In genomic region chr20:25623736-25624499, GRCh38 we compare ENCODE assay signal across 8 cellular contexts. TPM values are rescaled to one million over a fixed set of nuclear protein-coding genes. Genes with fewer than 3 reads are reported as not detected.
A peak's percentile ranks its signal among the peaks of the same experiment; 100 is the strongest.
DNase-seq lines count a peak whose midpoint lies in the region; ATAC-seq and FAIRE-seq lines count a peak whose summit lies in the region.

Gene NANP, minus strand, starts transcription at chr20:25624014. Its CDS starts 66 bp downstream, at chr20:25623948.

- H3K9me3 Mint-ChIP-seq in activated CD4-positive, alpha-beta T cell treated with anti-CD3 and anti-CD28 coated beads for 36 hours (ENCODE audit: low read depth), result peaks cover 5% of the 10 kb centered on the region

- peak; percentile 71 for FAIRE-seq in GM19239 (lab: Jason Lieb, UNC)

- peak within 1 kb of the TSS; percentile 95 for H3K27ac Mint-ChIP-seq in activated CD4-positive, alpha-beta T cell treated with anti-CD3 and anti-CD28 coated beads for 36 hours

- peaks cover 20% of the 10 kb centered on the region for H3K9me3 ChIP-seq in BLaER1

- peaks cover 16% of the 10 kb centered on the region for H3K36me3 ChIP-seq in BLaER1

- no peaks in the 10 kb centered on the region for H4K20me1 ChIP-seq in BLaER1

- peak within 1 kb of the TSS; percentile 96 for H3K9ac ChIP-seq in BLaER1

- H3K27me3 ChIP-seq in BLaER1, result no peaks in the 10 kb centered on the region
- H3K27me3 ChIP-seq in layer of hippocampus (ENCODE audit: control insufficient read depth, insufficient read depth, low read length), result no peaks in the 10 kb centered on the region

- no peaks in the 10 kb centered on the region for H3K27me3 Mint-ChIP-seq in activated CD4-positive, alpha-beta T cell treated with anti-CD3 and anti-CD28 coated beads for 36 hours

- H3K4me1 ChIP-seq in BLaER1, result peaks cover 22% of the 10 kb centered on the region

- H3K27ac ChIP-seq in BLaER1 (peak within 1 kb of the TSS; percentile 97), cingulate gyrus (ENCODE audit: low read depth, low read length) (peak within 1 kb of the TSS; percentile 84), layer of hippocampus (ENCODE audit: low read depth, low read length) (peak within 1 kb of the TSS; percentile 85)

- CTCF ChIA-PET in activated CD4-positive, alpha-beta T cell treated with anti-CD3 and anti-CD28 coated beads for 36 hours (lab: Charles Lee), result no interaction called here

- H3K4me3 ChIP-seq in BLaER1, result peak within 1 kb of the TSS; percentile 84

- peak; percentile 81 for DNase-seq in GM19239 (ENCODE audit: insufficient read length, low spot score)
- peak; percentile 98 for DNase-seq in NCI-H510A treated with DMSO at 0.1 percent for 48 hours (lab: John Stamatoyannopoulos, UW)
- DNase-seq in activated CD4-positive, alpha-beta T cell treated with anti-CD3 and anti-CD28 coated beads for 36 hours, result peak; percentile 95
- DNase-seq in stimulated activated CD4-positive, alpha-beta T cell treated with anti-CD3 and anti-CD28 coated beads, Interleukin-1b, Interleukin-23, amount 100 ng/mL, for 24 hours (ENCODE audit: low read depth in 4 of 4, low spot score in 1 of 4), result peak; percentile 65 to 89 (median 77)

- intact Hi-C loops in activated CD4-positive, alpha-beta T cell treated with anti-CD3 and anti-CD28 coated beads for 36 hours (cut with DNase I, micrococcal nuclease), result loop anchor here (1.0 to 10.0 kb wide), 12 partner anchors 39 to 632 kb away; partner anchors contain the start of genes ABHD12 (in 2 of the 2), APMAP (in 2 of the 2), GINS1 (in 2 of the 2) and ZNF337 (in 2 of the 2)

- H3K4me1 Mint-ChIP-seq in activated CD4-positive, alpha-beta T cell treated with anti-CD3 and anti-CD28 coated beads for 36 hours, result peaks cover 21% of the 10 kb centered on the region

- peaks cover 14% of the 10 kb centered on the region for H3K36me3 Mint-ChIP-seq in activated CD4-positive, alpha-beta T cell treated with anti-CD3 and anti-CD28 coated beads for 36 hours (ENCODE audit: low read depth)

- POLR2A ChIA-PET in activated CD4-positive, alpha-beta T cell treated with anti-CD3 and anti-CD28 coated beads for 36 hours (lab: Charles Lee), result no interaction called here

- ATAC-seq in HG03442 (IDR thresholded peaks at IDR 0.05; ENCODE audit: unreplicated experiment), result peak; percentile 81
- ATAC-seq in activated CD4-positive, alpha-beta T cell treated with anti-CD3 and anti-CD28 coated beads for 36 hours, result peak; percentile 87

- H3K4me3 Mint-ChIP-seq in activated CD4-positive, alpha-beta T cell treated with anti-CD3 and anti-CD28 coated beads for 36 hours, result peak within 1 kb of the TSS; percentile 80

- peak within 1 kb of the TSS; percentile 85 for H3K4me2 ChIP-seq in BLaER1

RNA-seq across cellular contexts. Expression of gene NANP, which starts in this region (rescaled TPM):
- total RNA-seq in activated CD4-positive, alpha-beta T cell treated with anti-CD3 and anti-CD28 coated beads for 36 hours, result 1 to 10 TPM; 6.1 to 8.3 TPM

Comparison
In these comparisons a context has a peak if more than half of its experiments do, and no peak if none do; other contexts are left out.
1. Peak in every context shown above with its lines: DNase-seq, ATAC-seq, H3K4me3 ChIP-seq and H3K27ac ChIP-seq.